Comparison of ENCODE assay signal across 8 cellular contexts in the genomic region with DNA sequence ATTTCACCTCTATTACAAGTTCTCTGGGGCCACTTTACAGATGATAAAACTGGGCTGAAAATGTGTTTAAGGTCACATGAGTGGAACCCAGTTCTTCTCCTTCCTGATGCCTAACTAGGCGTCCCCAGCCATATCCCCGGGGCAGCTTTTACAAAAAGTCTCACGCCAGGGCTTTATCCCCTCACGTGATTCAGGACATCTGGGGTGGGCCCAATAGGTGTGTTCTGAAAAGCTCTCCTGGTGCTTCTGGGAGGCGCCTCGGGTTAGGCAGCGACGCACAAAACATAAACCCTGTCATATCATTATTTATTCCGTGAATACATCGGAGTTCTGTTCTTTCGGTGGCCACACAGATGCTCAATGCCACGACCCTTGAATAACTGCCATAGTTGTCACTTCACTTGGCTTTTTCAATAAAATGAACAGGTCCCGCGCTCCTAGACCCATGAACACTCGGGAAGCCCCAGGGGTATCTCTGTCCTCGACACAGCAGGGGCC. TPM values are rescaled to one million over a fixed set of nuclear protein-coding genes. Genes with fewer than 3 reads are reported as not detected.
DNase-seq lines count a peak whose midpoint lies in the region; ATAC-seq and TF ChIP-seq lines count a peak whose summit lies in the region.

No MANE protein-coding gene starts in this region.

- no peak overlapping the region for H2AK5ac ChIP-seq in IMR-90 (ENCODE audit: low read depth, low read length)

- peaks cover 40% of the 10 kb centered on the region for H3K4me1 Mint-ChIP-seq in activated naive CD4-positive, alpha-beta T cell treated with anti-CD3 and anti-CD28 coated beads, Interleukin-2, amount 10 ng/mL, durations not matched to agents 7 days and 5 days
- peaks cover 20% of the 10 kb centered on the region for H3K4me1 Mint-ChIP-seq in brain

- peak overlapping the region; percentile 50 for H3K4me3 ChIP-seq in IMR-90 (ENCODE audit: insufficient read depth, low read depth, low read length)
- H3K4me3 ChIP-seq in mucosa of descending colon = peak overlapping the region; percentile 74

- peak overlapping the region; percentile 80 for H3K4me3 Mint-ChIP-seq in activated naive CD4-positive, alpha-beta T cell treated with anti-CD3 and anti-CD28 coated beads, Interleukin-2, amount 10 ng/mL, durations not matched to agents 7 days and 5 days
- peak overlapping the region; percentile 89 to 94 (median 91) for H3K4me3 Mint-ChIP-seq in brain

- DNase-seq in activated naive CD4-positive, alpha-beta T cell treated with anti-CD3 and anti-CD28 coated beads, Interleukin-2, amount 10 ng/mL, durations not matched to agents 7 days and 5 days = no peak
- DNase-seq in activated naive CD4-positive, alpha-beta T cell treated with anti-CD3 and anti-CD28 coated beads, Interleukin-2, amount 50 U/mL, for 16 hours = no peak
- DNase-seq in IMR-90 (no peak), mucosa of descending colon (peak; percentile 52 to 61 (median 55)), inferior parietal cortex (ENCODE audit: extremely low spot score) (no peak), cortex of kidney (lab: John Stamatoyannopoulos, UW) (no peak)

- TF ChIP-seq RAD21 in IMR-90 (IDR thresholded peaks at IDR 0.05; ENCODE audit: low read length) = no peak

- peaks cover 3% of the 10 kb centered on the region; the same call in 1 of the 2 replicates for H3K4me1 ChIP-seq in IMR-90 (ENCODE audit: control insufficient read depth, insufficient read depth, low read length)
- peaks cover 13% of the 10 kb centered on the region for H3K4me1 ChIP-seq in mucosa of descending colon (ENCODE audit: low read depth)

- H2BK120ac ChIP-seq in IMR-90 (ENCODE audit: low read depth, low read length) = no peak overlapping the region

- H3K14ac ChIP-seq in IMR-90 (replicated peaks; ENCODE audit: low read depth, low read length) = no peak overlapping the region

- H3K27ac ChIP-seq in IMR-90 (ENCODE audit: insufficient read depth, low read length) = no peak overlapping the region

- no peaks in the 10 kb centered on the region for H3K9me3 Mint-ChIP-seq in activated naive CD4-positive, alpha-beta T cell treated with anti-CD3 and anti-CD28 coated beads, Interleukin-2, amount 10 ng/mL, durations not matched to agents 7 days and 5 days
- H3K9me3 Mint-ChIP-seq in brain = peaks cover 0 to 10% (median 0%) of the 10 kb centered on the region in 5 experiments

- H4K8ac ChIP-seq in IMR-90 (ENCODE audit: low read depth in 2 of 2, low read length in 2 of 2) = no peak overlapping the region

- H3K56ac ChIP-seq in IMR-90 (ENCODE audit: extremely low read depth, insufficient read depth, low read length) = no peak overlapping the region

- dilution Hi-C loops in IMR-90 (cut with HindIII; ENCODE audit: low sequenced_read_pairs, unreplicated experiment) = no loop called here

- no peak overlapping the region for H2BK20ac ChIP-seq in IMR-90 (ENCODE audit: low read depth, low read length)

- H3K79me1 ChIP-seq in IMR-90 (ENCODE audit: low read depth in 1 of 2, low read length in 2 of 2) = no peaks in the 10 kb centered on the region

- CTCF ChIA-PET in activated naive CD4-positive, alpha-beta T cell treated with anti-CD3 and anti-CD28 coated beads, Interleukin-2, amount 10 ng/mL, durations not matched to agents 7 days and 5 days (lab: Charles Lee) = interaction anchor here (1.7 kb wide), 1 partner anchor 123 kb away, joined by 5 read pairs; no protein-coding TSS in a partner anchor
- CTCF ChIA-PET in IMR-90 (lab: Yijun Ruan, JAX) = no interaction called here

- H3K27ac Mint-ChIP-seq in activated naive CD4-positive, alpha-beta T cell treated with anti-CD3 and anti-CD28 coated beads, Interleukin-2, amount 10 ng/mL, durations not matched to agents 7 days and 5 days = peak overlapping the region; percentile 51
- H3K27ac Mint-ChIP-seq in brain = peak overlapping the region in 2 of 5 experiments; percentile 52 to 85

- peak overlapping the region; percentile 79 for H3K4me2 ChIP-seq in IMR-90 (ENCODE audit: low read depth, low read length)

- no peak overlapping the region for H4K91ac ChIP-seq in IMR-90 (ENCODE audit: insufficient read depth, low read depth, low read length)

- no peak overlapping the region for H3K18ac ChIP-seq in IMR-90 (ENCODE audit: low read depth, low read length)

- 0 out of 2 replicates have a peak, but pooled peaks cover 4% of the 10 kb centered on the region for H3K9me1 ChIP-seq in IMR-90 (ENCODE audit: insufficient read depth, low read length)

- BruUV-seq in IMR-90 (replicated peaks; lab: Mats Ljungman, UMichigan) = no TSS peak

- H2BK5ac ChIP-seq in IMR-90 (ENCODE audit: low read depth, low read length, poor library complexity, severe bottlenecking) = no peak overlapping the region

- H3K23ac ChIP-seq in IMR-90 (ENCODE audit: low read depth, low read length) = no peak overlapping the region

- TF ChIP-seq CTCF in IMR-90 (conservative IDR thresholded peaks at IDR 0.05; ENCODE audit: low read depth, low read length) (no peak), brain (conservative IDR thresholded peaks at IDR 0.05) (no peak), mucosa of descending colon (IDR thresholded peaks at IDR 0.05) (no peak)

- no peaks in the 10 kb centered on the region for H4K20me1 ChIP-seq in IMR-90 (ENCODE audit: insufficient read depth, low read length)

- H4K5ac ChIP-seq in IMR-90 (ENCODE audit: low read depth, low read length) = no peak overlapping the region

- peak overlapping the region; percentile 86 for H2AFZ ChIP-seq in IMR-90 (replicated peaks; ENCODE audit: low read length, poor library complexity)

- peaks cover 61% of the 10 kb centered on the region for H3K27me3 ChIP-seq in IMR-90 (ENCODE audit: control insufficient read depth, insufficient read depth, low read length)

- in situ Hi-C loops in IMR-90 (cut with MboI; ENCODE audit: low sequenced_read_pairs) = no loop called here

- POLR2A ChIA-PET in IMR-90 (lab: Charles Lee; ENCODE audit: unreplicated experiment) = no interaction called here

- TF ChIP-seq POLR2A in IMR-90 (IDR thresholded peaks at IDR 0.05; ENCODE audit: low read depth, low read length) = no peak

- WGBS in IMR-90 (ENCODE audit: extremely low coverage in 2 of 2, insufficient read length in 1 of 2), 2 experiments = 6% methylated on average over 9 of the region's 16 CpGs; no CpG with 5 or more reads in 1 of the 2 experiments

- no peak overlapping the region for H3K9ac ChIP-seq in IMR-90 (ENCODE audit: low read depth, low read length)

- no peak overlapping the region for H3K4ac ChIP-seq in IMR-90 (ENCODE audit: low read depth, low read length)

- H3K36me3 Mint-ChIP-seq in activated naive CD4-positive, alpha-beta T cell treated with anti-CD3 and anti-CD28 coated beads, Interleukin-2, amount 10 ng/mL, durations not matched to agents 7 days and 5 days = peaks cover 4% of the 10 kb centered on the region
- H3K36me3 Mint-ChIP-seq in brain = no peaks in the 10 kb centered on the region

- ATAC-seq in IMR-90 (ENCODE audit: low read depth) (no peak), mucosa of descending colon (peak; percentile 29), GM21619 (IDR thresholded peaks at IDR 0.05; ENCODE audit: unreplicated experiment) (no peak)

- peaks cover 30% of the 10 kb centered on the region for H3K27me3 Mint-ChIP-seq in activated naive CD4-positive, alpha-beta T cell treated with anti-CD3 and anti-CD28 coated beads, Interleukin-2, amount 10 ng/mL, durations not matched to agents 7 days and 5 days
- H3K27me3 Mint-ChIP-seq in brain = peaks cover 79% of the 10 kb centered on the region

- H3K36me3 ChIP-seq in IMR-90 (ENCODE audit: control insufficient read depth, insufficient read depth, low read length) (no peaks in the 10 kb centered on the region), mucosa of descending colon (ENCODE audit: low read depth) (no peaks in the 10 kb centered on the region)

- no peaks in the 10 kb centered on the region for H3K9me3 ChIP-seq in IMR-90 (ENCODE audit: control insufficient read depth, insufficient read depth, low read length)
- no peaks in the 10 kb centered on the region for H3K9me3 ChIP-seq in mucosa of descending colon

- intact Hi-C loops in IMR-90 (cut with micrococcal nuclease) (no loop called here), mucosa of descending colon (cut with DNase I, micrococcal nuclease) (no loop called here)

- no peak overlapping the region for H2BK15ac ChIP-seq in IMR-90 (ENCODE audit: low read depth, low read length)

- no peak overlapping the region for H2AK9ac ChIP-seq in IMR-90 (replicated peaks; ENCODE audit: low read depth, low read length, poor library complexity)

TF ChIP-seq in IMR-90, 13 proteins besides CTCF, POLR2A, EP300 and RAD21 (continues in another document):
- TF ChIP-seq MAFK (IDR thresholded peaks at IDR 0.05; ENCODE audit: low read depth, low read length) = no peak
- no peak for TF ChIP-seq MAZ (IDR thresholded peaks at IDR 0.05; ENCODE audit: borderline replicate concordance, low read depth, low read length)
- TF ChIP-seq FOS (IDR thresholded peaks at IDR 0.05; ENCODE audit: low read depth, low read length) = no peak
- no peak for TF ChIP-seq RFX5 (IDR thresholded peaks at IDR 0.05; ENCODE audit: low read depth, low read length)
- no peak for TF ChIP-seq BHLHE40 (IDR thresholded peaks at IDR 0.05; ENCODE audit: low read depth, low read length)
- TF ChIP-seq NFE2L2 (IDR thresholded peaks at IDR 0.05; ENCODE audit: low read depth, low read length) = no peak
- no peak for TF ChIP-seq MXI1 (IDR thresholded peaks at IDR 0.05; ENCODE audit: borderline replicate concordance, low read depth, low read length)
- no peak for TF ChIP-seq RCOR1 (IDR thresholded peaks at IDR 0.05; ENCODE audit: insufficient replicate concordance, low read length)
- no peak for TF ChIP-seq SMC3 (IDR thresholded peaks at IDR 0.05; ENCODE audit: low read depth, low read length)
- no peak for TF ChIP-seq CHD1 (IDR thresholded peaks at IDR 0.05; ENCODE audit: low read depth, low read length)

RNA-seq across cellular contexts. Expression of a gene that starts 32.1 kb away (rescaled TPM):
- 227 and 242 TPM in 2 replicates for total RNA-seq in IMR-90 (2012; rRNA removed)
- polyA plus RNA-seq in IMR-90 (2012; rRNA removed) = 290 and 333 TPM in 2 replicates
- 375 and 435 TPM in 2 replicates for polyA plus RNA-seq in IMR-90 (2012; cell fraction: cytosol; rRNA removed)
- polyA plus RNA-seq in IMR-90 (2012; cell fraction: nucleus; rRNA removed; ENCODE audit: low replicate concordance) = 143 and 157 TPM in 2 replicates
- 303 TPM for polyA plus RNA-seq in brain (ENCODE audit: insufficient read depth, low read depth, low replicate concordance)
- 100 to 1,000 TPM; 104 to 172 (median 140) TPM for total RNA-seq in mucosa of descending colon

RNA-seq across cellular contexts. Expression of a gene that starts 55.2 kb away (rescaled TPM):
- total RNA-seq in IMR-90 (2012; rRNA removed) (15.3 and 23.3 TPM in 2 replicates), mucosa of descending colon (10 to 100 TPM; 25.4 to 49.5 (median 46.0) TPM)
- polyA plus RNA-seq in IMR-90 (2012; rRNA removed) (73.4 and 73.8 TPM in 2 replicates), brain (ENCODE audit: insufficient read depth, low read depth, low replicate concordance) (0.58 TPM)
- polyA plus RNA-seq in IMR-90 (2012; cell fraction: cytosol; rRNA removed) = 36.3 and 46.1 TPM in 2 replicates
- polyA plus RNA-seq in IMR-90 (2012; cell fraction: nucleus; rRNA removed; ENCODE audit: low replicate concordance) = 316 and 398 TPM in 2 replicates

Comparison
In these comparisons a context has a peak if more than half of its experiments do, and no peak if none do; other contexts are left out.
1. DNase-seq: peak in mucosa of descending colon (3 of 3); none in activated naive CD4-positive, alpha-beta T cell treated with anti-CD3 and anti-CD28 coated beads, Interleukin-2, amount 10 ng/mL, durations not matched to agents 7 days and 5 days (single experiment), activated naive CD4-positive, alpha-beta T cell treated with anti-CD3 and anti-CD28 coated beads, Interleukin-2, amount 50 U/mL, for 16 hours (single experiment), IMR-90 (single experiment), inferior parietal cortex (single experiment) and cortex of kidney (single experiment).